In the genomic region with DNA sequence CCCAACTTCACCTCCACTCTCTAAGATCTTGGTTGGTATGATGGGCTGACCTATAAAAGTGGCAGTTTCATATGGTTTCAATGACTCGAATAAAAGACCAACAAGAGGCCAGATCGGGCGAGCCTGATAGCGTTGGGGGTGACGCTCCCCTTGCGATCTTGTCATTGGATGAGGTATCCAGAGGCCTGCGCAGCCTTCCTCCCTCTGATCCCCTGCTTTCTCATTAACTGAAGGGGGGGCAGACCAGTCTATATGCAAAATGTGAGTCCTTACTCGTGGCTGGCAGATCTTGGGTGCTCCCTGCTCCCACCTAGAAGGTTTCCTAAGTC, we compare ENCODE assay signal across 14 cellular contexts. TPM values are rescaled to one million over a fixed set of nuclear protein-coding genes. Genes with fewer than 3 reads are reported as not detected.
DNase-seq lines count a peak whose midpoint lies in the region; ATAC-seq and TF ChIP-seq lines count a peak whose summit lies in the region.
"Had no signal": no experiment of that assay in that cellular context is flagged by ENCODE, and none has a peak within 500 bp of the region (broad histone marks: within the 10 kb centered on the region; RNA-seq: fewer than 3 reads in every experiment).

No MANE protein-coding gene starts in this region.

- no peaks in the 10 kb centered on the region for H3K9me3 ChIP-seq in heart left ventricle
- no peaks in the 10 kb centered on the region for H3K9me3 ChIP-seq in right cardiac atrium (ENCODE audit: control insufficient read depth, low read length)
- no peaks in the 10 kb centered on the region for H3K9me3 ChIP-seq in mucosa of rectum (ENCODE audit: control insufficient read depth in 2 of 2, low read length in 2 of 2)
- no peaks in the 10 kb centered on the region for H3K9me3 ChIP-seq in thyroid gland
- H3K9me3 ChIP-seq in uterus: no peaks in the 10 kb centered on the region

- WGBS in heart left ventricle, 4 donors: 47 to 61% (median 57%) methylated on average over 3 to 8 of the region's 8 CpGs
- 54% methylated on average over 8 of the region's 8 CpGs for WGBS in right cardiac atrium
- 53 to 65% methylated on average over 8 of the region's 8 CpGs for WGBS in thyroid gland, 2 donors

- TF ChIP-seq POLR2A in heart left ventricle (IDR thresholded peaks at IDR 0.05) (no peak), thyroid gland (IDR thresholded peaks at IDR 0.05) (no peak), uterus (IDR thresholded peaks at IDR 0.05) (no peak)

- ATAC-seq in heart left ventricle: no peak
- no peak for ATAC-seq in right cardiac atrium
- ATAC-seq in HG03354 (IDR thresholded peaks at IDR 0.05; ENCODE audit: poor library complexity, severe bottlenecking, unreplicated experiment): no peak
- no peak for ATAC-seq in GM18909 (IDR thresholded peaks at IDR 0.05; ENCODE audit: poor library complexity, unreplicated experiment)

- H3K27me3 ChIP-seq in heart left ventricle (peaks cover 0 to 43% (median 6%) of the 10 kb centered on the region in 9 donors), right cardiac atrium (ENCODE audit: control insufficient read depth, insufficient read depth) (no peaks in the 10 kb centered on the region), mucosa of rectum (ENCODE audit: control insufficient read depth in 2 of 2, insufficient read depth in 2 of 2, low read length in 2 of 2) (no peaks in the 10 kb centered on the region), thyroid gland (no peaks in the 10 kb centered on the region), uterus (no peaks in the 10 kb centered on the region)

- TF ChIP-seq CTCF in heart left ventricle (IDR thresholded peaks at IDR 0.05) (no peak), coronary artery (IDR thresholded peaks at IDR 0.05) (no peak), thyroid gland (IDR thresholded peaks at IDR 0.05) (no peak), uterus (IDR thresholded peaks at IDR 0.05) (no peak)

- H3K27ac ChIP-seq in heart left ventricle (peak overlapping the region in 5 of 12 donors; percentile 62 to 87 (median 82)), right cardiac atrium (ENCODE audit: low read length) (no peak overlapping the region), coronary artery (no peak overlapping the region), mucosa of rectum (ENCODE audit: low read depth in 2 of 2, low read length in 2 of 2) (peak overlapping the region; percentile 73 to 82), thyroid gland (peak overlapping the region; percentile 1 to 82 (median 72)), uterus (no peak overlapping the region)

- intact Hi-C loops in heart left ventricle (cut with DNase I) (loop anchor here in 2 of 10 donors (5.0 kb wide), 3 partner anchors 35 to 65 kb away; no protein-coding TSS in a partner anchor), right cardiac atrium (cut with DNase I) (no loop called here), thyroid gland (cut with DNase I) (no loop called here), uterus (cut with DNase I; ENCODE audit: low total_unique reads) (no loop called here)

- H3K36me3 ChIP-seq in heart left ventricle: no peaks in the 10 kb centered on the region
- no peaks in the 10 kb centered on the region for H3K36me3 ChIP-seq in mucosa of rectum (ENCODE audit: control insufficient read depth in 2 of 2, insufficient read depth in 2 of 2, low read length in 2 of 2)
- no peaks in the 10 kb centered on the region for H3K36me3 ChIP-seq in thyroid gland
- no peaks in the 10 kb centered on the region for H3K36me3 ChIP-seq in uterus

- peak overlapping the region in 9 of 12 donors; percentile 18 to 92 (median 63) for H3K4me3 ChIP-seq in heart left ventricle
- no peak overlapping the region for H3K4me3 ChIP-seq in right cardiac atrium (ENCODE audit: low read length)
- peak overlapping the region; percentile 80 for H3K4me3 ChIP-seq in coronary artery
- peak overlapping the region; percentile 62 to 79 for H3K4me3 ChIP-seq in mucosa of rectum (ENCODE audit: low read length in 2 of 2)
- H3K4me3 ChIP-seq in thyroid gland (replicated peaks in 1 of 3): no peak overlapping the region
- H3K4me3 ChIP-seq in uterus: no peak overlapping the region
- H3K4me3 ChIP-seq: K562 had no signal

- peak overlapping the region; percentile 27 to 88 for H3K9ac ChIP-seq in mucosa of rectum (ENCODE audit: low read depth in 1 of 2, low read length in 2 of 2)

- H3K4me1 ChIP-seq in heart left ventricle (peaks cover 0 to 29% (median 5%) of the 10 kb centered on the region in 12 donors), right cardiac atrium (ENCODE audit: control insufficient read depth, insufficient read depth, low read length) (peaks cover 4% of the 10 kb centered on the region), mucosa of rectum (ENCODE audit: control insufficient read depth in 2 of 2, insufficient read depth in 2 of 2, low read length in 2 of 2) (peaks cover 10 to 30% of the 10 kb centered on the region in 2 donors), thyroid gland (peaks cover 8 to 13% of the 10 kb centered on the region in 2 donors), uterus (peaks cover 0 to 14% of the 10 kb centered on the region in 2 donors)

- no peak for DNase-seq in heart left ventricle
- no peak for DNase-seq in right cardiac atrium
- DNase-seq in coronary artery (ENCODE audit: low spot score): no peak
- peak in 1 of 2 donors; percentile 14 for DNase-seq in thyroid gland
- no peak for DNase-seq in uterus
- DNase-seq: activated T-cell treated with anti-CD3 and anti-CD28 coated beads for 4 hours; foreskin fibroblast; NCI-H2171; stimulated activated CD4-positive, alpha-beta T cell treated with anti-CD3 and anti-CD28 coated beads, Interleukin-12 subunit alpha, Interleukin-12 subunit beta, amount 100 ng/mL, for 4 hours; stimulated activated CD8-positive, alpha-beta memory T cell treated with anti-CD3 and anti-CD28 coated beads, Interleukin-4, amount 100 ng/mL, for 48 hours had no signal

RNA-seq across cellular contexts. Expression of gene COBL, which starts 0.9 kb away (rescaled TPM):
- 100 to 1,000 TPM in 2 of 9 donors, 10 to 100 TPM in 7; 65.6 to 123 (median 88.7) TPM for total RNA-seq in heart left ventricle
- 10 to 100 TPM; 25.9 to 57.3 TPM for polyA plus RNA-seq in heart left ventricle
- 10 to 100 TPM; 45.9 to 56.5 (median 54.7) TPM for total RNA-seq in right cardiac atrium
- 27.0 TPM for polyA plus RNA-seq in right cardiac atrium
- 10 to 100 TPM; 14.3 to 19.3 (median 15.9) TPM for total RNA-seq in thyroid gland
- 1 to 10 TPM in 3 of 4 donors, under 1 TPM in 1; under 0.01 to 7.7 (median 2.6) TPM for total RNA-seq in uterus

Comparison
In these comparisons a context has a peak if more than half of its experiments do, and no peak if none do; other contexts are left out.
1. H3K4me3 ChIP-seq: peak in heart left ventricle (9 of 12), coronary artery (single experiment) and mucosa of rectum (2 of 2); none in right cardiac atrium (single experiment), thyroid gland (0 of 3) and uterus (0 of 2).
2. H3K27ac ChIP-seq: peak in mucosa of rectum (2 of 2) and thyroid gland (3 of 3); none in right cardiac atrium (single experiment), coronary artery (0 of 2) and uterus (0 of 2).